Comparison of ENCODE assay signal across 20 cellular contexts in genomic region chr16:85269165-85269564, GRCh38.
"Had no signal": no experiment of that assay in that cellular context is flagged by ENCODE, and none has a peak within 500 bp of the region (broad histone marks: within the 10 kb centered on the region; RNA-seq: fewer than 3 reads in every experiment).

No MANE protein-coding gene starts in this region.

- H3K36me3 ChIP-seq: esophagus muscularis mucosa, gastrocnemius medialis, left ventricle myocardium inferior, lower lobe of right lung, neutrophil, suprapubic skin, thyroid gland had no signal

- H3K4me3 Mint-ChIP-seq: immature natural killer cell; memory B cell; mesothelial cell of epicardium; natural killer cell; stimulated activated effector memory CD8-positive, alpha-beta T cell treated with anti-CD3 and anti-CD28 coated beads, Interleukin-12 subunit alpha, Interleukin-12 subunit beta, amount 100 ng/mL, for 72 hours; type B pancreatic cell had no signal

- DNase-seq: effector memory CD4-positive, alpha-beta T cell; gastrocnemius medialis; immature natural killer cell; left ventricle myocardium inferior; lower lobe of right lung; natural killer cell; right cardiac atrium; stimulated activated CD4-positive, alpha-beta T cell treated with anti-CD3 and anti-CD28 coated beads, Interleukin-4, amount 100 ng/mL, for 1 hour; stimulated activated CD8-positive, alpha-beta memory T cell treated with anti-CD3 and anti-CD28 coated beads, Interleukin-4, amount 100 ng/mL, for 48 hours; stimulated activated naive CD8-positive, alpha-beta T cell treated with anti-CD3 and anti-CD28 coated beads, Interleukin-15, Interleukin-2, amounts not matched to agents 100 U/mL and 50 U/mL, for 24 hours; thyroid gland had no signal

- H3K4me2 ChIP-seq: smooth muscle cell had no signal

- H3K4me3 ChIP-seq: esophagus muscularis mucosa, gastrocnemius medialis, left ventricle myocardium inferior, lower lobe of right lung, smooth muscle cell, suprapubic skin, thyroid gland had no signal

- H3K9me3 ChIP-seq: esophagus muscularis mucosa, gastrocnemius medialis, left ventricle myocardium inferior, lower lobe of right lung, neutrophil, suprapubic skin, thyroid gland had no signal

- H3K9me3 Mint-ChIP-seq: immature natural killer cell; memory B cell; mesothelial cell of epicardium; natural killer cell; stimulated activated effector memory CD8-positive, alpha-beta T cell treated with anti-CD3 and anti-CD28 coated beads, Interleukin-12 subunit alpha, Interleukin-12 subunit beta, amount 100 ng/mL, for 72 hours; type B pancreatic cell had no signal

- H3K36me3 Mint-ChIP-seq: immature natural killer cell; mesothelial cell of epicardium; natural killer cell; stimulated activated effector memory CD8-positive, alpha-beta T cell treated with anti-CD3 and anti-CD28 coated beads, Interleukin-12 subunit alpha, Interleukin-12 subunit beta, amount 100 ng/mL, for 72 hours; type B pancreatic cell had no signal

- H3K27me3 ChIP-seq: esophagus muscularis mucosa, gastrocnemius medialis, suprapubic skin, thyroid gland had no signal

- H3K4me1 Mint-ChIP-seq: immature natural killer cell; memory B cell; natural killer cell; stimulated activated effector memory CD8-positive, alpha-beta T cell treated with anti-CD3 and anti-CD28 coated beads, Interleukin-12 subunit alpha, Interleukin-12 subunit beta, amount 100 ng/mL, for 72 hours had no signal

- H3K27ac Mint-ChIP-seq: immature natural killer cell; memory B cell; mesothelial cell of epicardium; natural killer cell; stimulated activated effector memory CD8-positive, alpha-beta T cell treated with anti-CD3 and anti-CD28 coated beads, Interleukin-12 subunit alpha, Interleukin-12 subunit beta, amount 100 ng/mL, for 72 hours; type B pancreatic cell had no signal

- H3K27ac ChIP-seq: epithelial cell of prostate, esophagus muscularis mucosa, gastrocnemius medialis, left ventricle myocardium inferior, lower lobe of right lung, neutrophil, suprapubic skin, thyroid gland had no signal
